Comparison of ENCODE assay signal across 1 cellular context in genomic region chr7:158834799-158835784, GRCh38.
TF ChIP-seq lines count a peak whose summit lies in the region.

No MANE protein-coding gene starts in this region.

TF ChIP-seq in K562, 482 proteins besides CTCF, POLR2A, EP300 and RAD21 (continued from another document):
- TF ChIP-seq, protein P1, sequence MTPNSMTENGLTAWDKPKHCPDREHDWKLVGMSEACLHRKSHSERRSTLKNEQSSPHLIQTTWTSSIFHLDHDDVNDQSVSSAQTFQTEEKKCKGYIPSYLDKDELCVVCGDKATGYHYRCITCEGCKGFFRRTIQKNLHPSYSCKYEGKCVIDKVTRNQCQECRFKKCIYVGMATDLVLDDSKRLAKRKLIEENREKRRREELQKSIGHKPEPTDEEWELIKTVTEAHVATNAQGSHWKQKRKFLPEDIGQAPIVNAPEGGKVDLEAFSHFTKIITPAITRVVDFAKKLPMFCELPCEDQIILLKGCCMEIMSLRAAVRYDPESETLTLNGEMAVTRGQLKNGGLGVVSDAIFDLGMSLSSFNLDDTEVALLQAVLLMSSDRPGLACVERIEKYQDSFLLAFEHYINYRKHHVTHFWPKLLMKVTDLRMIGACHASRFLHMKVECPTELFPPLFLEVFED (CRISPR knock-in tag; conservative IDR thresholded peaks at IDR 0.05) = no peak
- no peak for TF ChIP-seq HNRNPK (IDR thresholded peaks at IDR 0.05; ENCODE audit: low read depth, low read length, poor library complexity, severe bottlenecking)
- TF ChIP-seq ZNF79 (CRISPR knock-in tag; IDR thresholded peaks at IDR 0.05; ENCODE audit: low read depth) = no peak
- no peak for TF ChIP-seq NELFE (IDR thresholded peaks at IDR 0.05; ENCODE audit: insufficient read depth, insufficient read length)
- TF ChIP-seq, protein P2, sequence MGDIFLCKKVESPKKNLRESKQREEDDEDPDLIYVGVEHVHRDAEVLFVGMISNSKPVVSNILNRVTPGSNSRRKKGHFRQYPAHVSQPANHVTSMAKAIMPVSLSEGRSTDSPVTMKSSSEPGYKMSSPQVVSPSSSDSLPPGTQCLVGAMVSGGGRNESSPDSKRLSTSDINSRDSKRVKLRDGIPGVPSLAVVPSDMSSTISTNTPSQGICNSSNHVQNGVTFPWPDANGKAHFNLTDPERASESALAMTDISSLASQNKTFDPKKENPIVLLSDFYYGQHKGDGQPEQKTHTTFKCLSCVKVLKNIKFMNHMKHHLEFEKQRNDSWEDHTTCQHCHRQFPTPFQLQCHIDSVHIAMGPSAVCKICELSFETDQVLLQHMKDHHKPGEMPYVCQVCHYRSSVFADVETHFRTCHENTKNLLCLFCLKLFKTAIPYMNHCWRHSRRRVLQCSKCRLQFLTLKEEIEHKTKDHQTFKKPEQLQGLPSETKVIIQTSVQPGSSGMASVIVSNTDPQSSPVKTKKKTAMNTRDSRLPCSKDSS (IDR thresholded peaks at IDR 0.05; ENCODE audit: low read depth, partially characterized antibody) = no peak
- TF ChIP-seq YBX1 (IDR thresholded peaks at IDR 0.05) = no peak
- TF ChIP-seq SLC30A9 (CRISPR knock-in tag; IDR thresholded peaks at IDR 0.05) = no peak
- TF ChIP-seq ARHGAP35 (IDR thresholded peaks at IDR 0.05; ENCODE audit: partially characterized antibody) = no peak
- TF ChIP-seq, protein P3, sequence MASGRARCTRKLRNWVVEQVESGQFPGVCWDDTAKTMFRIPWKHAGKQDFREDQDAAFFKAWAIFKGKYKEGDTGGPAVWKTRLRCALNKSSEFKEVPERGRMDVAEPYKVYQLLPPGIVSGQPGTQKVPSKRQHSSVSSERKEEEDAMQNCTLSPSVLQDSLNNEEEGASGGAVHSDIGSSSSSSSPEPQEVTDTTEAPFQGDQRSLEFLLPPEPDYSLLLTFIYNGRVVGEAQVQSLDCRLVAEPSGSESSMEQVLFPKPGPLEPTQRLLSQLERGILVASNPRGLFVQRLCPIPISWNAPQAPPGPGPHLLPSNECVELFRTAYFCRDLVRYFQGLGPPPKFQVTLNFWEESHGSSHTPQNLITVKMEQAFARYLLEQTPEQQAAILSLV (tag; IDR thresholded peaks at IDR 0.05) = no peak
- TF ChIP-seq HDAC8 (tag; IDR thresholded peaks at IDR 0.05) = no peak
- TF ChIP-seq KLF6 (CRISPR knock-in tag; IDR thresholded peaks at IDR 0.05; ENCODE audit: borderline replicate concordance) = no peak
- TF ChIP-seq ZNF586 (CRISPR knock-in tag; conservative IDR thresholded peaks at IDR 0.05) = no peak
- TF ChIP-seq, protein P4, sequence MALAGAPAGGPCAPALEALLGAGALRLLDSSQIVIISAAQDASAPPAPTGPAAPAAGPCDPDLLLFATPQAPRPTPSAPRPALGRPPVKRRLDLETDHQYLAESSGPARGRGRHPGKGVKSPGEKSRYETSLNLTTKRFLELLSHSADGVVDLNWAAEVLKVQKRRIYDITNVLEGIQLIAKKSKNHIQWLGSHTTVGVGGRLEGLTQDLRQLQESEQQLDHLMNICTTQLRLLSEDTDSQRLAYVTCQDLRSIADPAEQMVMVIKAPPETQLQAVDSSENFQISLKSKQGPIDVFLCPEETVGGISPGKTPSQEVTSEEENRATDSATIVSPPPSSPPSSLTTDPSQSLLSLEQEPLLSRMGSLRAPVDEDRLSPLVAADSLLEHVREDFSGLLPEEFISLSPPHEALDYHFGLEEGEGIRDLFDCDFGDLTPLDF (CRISPR knock-in tag; IDR thresholded peaks at IDR 0.05) = no peak
- no peak for TF ChIP-seq BMI1 (IDR thresholded peaks at IDR 0.05; ENCODE audit: low read length)
- peak; percentile 86 for TF ChIP-seq NR2C1 (IDR thresholded peaks at IDR 0.05)
- TF ChIP-seq NR2C1 (tag; IDR thresholded peaks at IDR 0.05) = peak; percentile 84; the same call in 1 of the 2 replicates
- TF ChIP-seq MCM7 (IDR thresholded peaks at IDR 0.05) = no peak
- TF ChIP-seq ETS1 (conservative IDR thresholded peaks at IDR 0.05; ENCODE audit: control insufficient read depth, low read depth, low read length) = no peak
- peak in 1 of 2 experiments; percentile 78; a peak in 1 of 4 replicates for TF ChIP-seq ZNF639 (CRISPR knock-in tag; conservative IDR thresholded peaks at IDR 0.05 in 1 of 2, IDR thresholded peaks at IDR 0.05 in 1 of 2)
- TF ChIP-seq, protein P5, sequence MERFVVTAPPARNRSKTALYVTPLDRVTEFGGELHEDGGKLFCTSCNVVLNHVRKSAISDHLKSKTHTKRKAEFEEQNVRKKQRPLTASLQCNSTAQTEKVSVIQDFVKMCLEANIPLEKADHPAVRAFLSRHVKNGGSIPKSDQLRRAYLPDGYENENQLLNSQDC (CRISPR knock-in tag; IDR thresholded peaks at IDR 0.05) = no peak
- TF ChIP-seq SNRNP70 (optimal IDR thresholded peaks at IDR 0.05; ENCODE audit: low read depth, low read length) = no peak
- no peak for TF ChIP-seq SMAD2 (IDR thresholded peaks at IDR 0.05; ENCODE audit: low read depth, low read length)
- TF ChIP-seq BCL6 (CRISPR knock-in tag; IDR thresholded peaks at IDR 0.05) = 0 out of 2 replicates have a peak, but pooled peaks have one; percentile 32
- peak; percentile 89 for TF ChIP-seq NFIC (IDR thresholded peaks at IDR 0.05)
- TF ChIP-seq SP2 (IDR thresholded peaks at IDR 0.05; ENCODE audit: extremely low read depth, low read depth, low read length, poor library complexity, severe bottlenecking) = no peak
- no peak for TF ChIP-seq GTF2F1 (IDR thresholded peaks at IDR 0.05; ENCODE audit: low read depth, low read length)
- peak; percentile 65; the same call in 1 of the 2 replicates for TF ChIP-seq MAFF (IDR thresholded peaks at IDR 0.05; ENCODE audit: low read length)
- TF ChIP-seq EWSR1 (IDR thresholded peaks at IDR 0.05; ENCODE audit: borderline replicate concordance, low read depth, partially characterized antibody) = no peak
- TF ChIP-seq SIN3A (IDR thresholded peaks at IDR 0.05; ENCODE audit: borderline replicate concordance in 2 of 2, control insufficient read depth in 1 of 2, low read depth in 2 of 2, low read length in 2 of 2) = no peak
- TF ChIP-seq, protein P6, sequence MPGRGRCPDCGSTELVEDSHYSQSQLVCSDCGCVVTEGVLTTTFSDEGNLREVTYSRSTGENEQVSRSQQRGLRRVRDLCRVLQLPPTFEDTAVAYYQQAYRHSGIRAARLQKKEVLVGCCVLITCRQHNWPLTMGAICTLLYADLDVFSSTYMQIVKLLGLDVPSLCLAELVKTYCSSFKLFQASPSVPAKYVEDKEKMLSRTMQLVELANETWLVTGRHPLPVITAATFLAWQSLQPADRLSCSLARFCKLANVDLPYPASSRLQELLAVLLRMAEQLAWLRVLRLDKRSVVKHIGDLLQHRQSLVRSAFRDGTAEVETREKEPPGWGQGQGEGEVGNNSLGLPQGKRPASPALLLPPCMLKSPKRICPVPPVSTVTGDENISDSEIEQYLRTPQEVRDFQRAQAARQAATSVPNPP (IDR thresholded peaks at IDR 0.05; ENCODE audit: borderline replicate concordance, insufficient read depth, insufficient read length) = no peak
- peak; percentile 80 for TF ChIP-seq KHSRP (IDR thresholded peaks at IDR 0.05)
- TF ChIP-seq TBP (optimal IDR thresholded peaks at IDR 0.05; ENCODE audit: low read depth, low read length) = peak; percentile 24
- no peak for TF ChIP-seq FOXJ3 (CRISPR knock-in tag; IDR thresholded peaks at IDR 0.05)
- TF ChIP-seq ARID1B (IDR thresholded peaks at IDR 0.05) = peak; percentile 97
- TF ChIP-seq RERE (CRISPR knock-in tag; IDR thresholded peaks at IDR 0.05; ENCODE audit: borderline replicate concordance) = no peak
TF ChIP-seq in K562: peak in this region for 163.
